In genomic region chr4:94358101-94358500, GRCh38 we compare ENCODE assay signal across 32 cellular contexts. TPM values are rescaled to one million over a fixed set of nuclear protein-coding genes. Genes with fewer than 3 reads are reported as not detected.
"Had no signal": no experiment of that assay in that cellular context is flagged by ENCODE, and none has a peak within 500 bp of the region (broad histone marks: within the 10 kb centered on the region; RNA-seq: fewer than 3 reads in every experiment).

No MANE protein-coding gene starts in this region.

- H3K27ac ChIP-seq: brain microvascular endothelial cell, cardiac muscle cell, colonic mucosa, esophagus muscularis mucosa, gastroesophageal sphincter, WERI-Rb-1 had no signal

- H3K9me3 ChIP-seq: colonic mucosa, esophagus muscularis mucosa, gastroesophageal sphincter had no signal

- H3K36me3 ChIP-seq: brain microvascular endothelial cell, cardiac muscle cell, colonic mucosa, esophagus muscularis mucosa, gastroesophageal sphincter, WERI-Rb-1 had no signal

- H3K4me3 ChIP-seq: cardiac muscle cell, colonic mucosa, esophagus muscularis mucosa, gastroesophageal sphincter had no signal

- H3K4me1 ChIP-seq: colonic mucosa, esophagus muscularis mucosa, gastroesophageal sphincter had no signal

- H3K27me3 ChIP-seq: brain microvascular endothelial cell, cardiac muscle cell, colonic mucosa, esophagus muscularis mucosa, gastroesophageal sphincter had no signal

- DNase-seq: activated B cell treated with CpG ODN at 0.5 μM for 24 hours; activated CD4-positive, alpha-beta T cell treated with anti-CD3 and anti-CD28 coated beads for 48 hours; activated CD4-positive, alpha-beta T cell treated with anti-CD3 and anti-CD28 coated beads, Interleukin-2, amount 50 U/mL, for 1 hour; activated CD4-positive, alpha-beta T cell treated with anti-CD3 and anti-CD28 coated beads, Interleukin-2, amount 50 U/mL, for 48 hours; activated CD8-positive, alpha-beta memory T cell treated with anti-CD3 and anti-CD28 coated beads for 24 hours; activated CD8-positive, alpha-beta T cell treated with anti-CD3 and anti-CD28 coated beads for 36 hours; activated effector memory CD4-positive, alpha-beta T cell treated with Interleukin-2 at 50 U/mL for 16 hours; activated gamma-delta T cell treated with Interleukin-2 at 50 U/mL for 16 hours; activated naive CD4-positive, alpha-beta T cell treated with anti-CD3 and anti-CD28 coated beads, Interleukin-2, amount 50 U/mL, for 16 hours; activated naive CD4-positive, alpha-beta T cell treated with Interleukin-2 at 50 U/mL for 16 hours; activated T-cell treated with anti-CD3 and anti-CD28 coated beads, Interleukin-2, amount 50 U/mL, for 4 hours; amniotic stem cell; anterior cingulate cortex; central memory CD4-positive, alpha-beta T cell; cerebellar nuclear complex; colonic mucosa; effector CD8-positive, alpha-beta T cell; erythroblast; foreskin melanocyte; T-helper 1 cell; T-helper 17 cell; T1000; WERI-Rb-1 had no signal

- FAIRE-seq: endometrium had no signal

RNA-seq across cellular contexts. Expression of gene HPGDS, which starts 15.5 kb away (rescaled TPM):
- total RNA-seq: activated B cell treated with CpG ODN at 0.5 μM for 24 hours; activated CD8-positive, alpha-beta T cell treated with anti-CD3 and anti-CD28 coated beads for 36 hours; astrocyte; cardiac muscle cell; dermis microvascular lymphatic vessel endothelial cell; endothelial cell of umbilical vein; glomerular endothelial cell had no signal
- polyA plus RNA-seq: cardiac muscle cell, endothelial cell of umbilical vein had no signal
